3 cellular contexts compared by ENCODE assay signal in genomic region chr15:65181582-65182353, GRCh38. TPM values are rescaled to one million over a fixed set of nuclear protein-coding genes. Genes with fewer than 3 reads are reported as not detected.
"Had no signal": no experiment of that assay in that cellular context is flagged by ENCODE, and none has a peak within 500 bp of the region (broad histone marks: within the 10 kb centered on the region; RNA-seq: fewer than 3 reads in every experiment).

No MANE protein-coding gene starts in this region.

RNA-seq across cellular contexts. Expression of gene CILP, which starts 29.5 kb away (rescaled TPM):
- total RNA-seq: activated naive CD4-positive, alpha-beta T cell treated with anti-CD3 and anti-CD28 coated beads for 36 hours; dermis blood vessel endothelial cell; SJCRH30 had no signal
